ENCODE assay signal across 10 cellular contexts in the genomic region with DNA sequence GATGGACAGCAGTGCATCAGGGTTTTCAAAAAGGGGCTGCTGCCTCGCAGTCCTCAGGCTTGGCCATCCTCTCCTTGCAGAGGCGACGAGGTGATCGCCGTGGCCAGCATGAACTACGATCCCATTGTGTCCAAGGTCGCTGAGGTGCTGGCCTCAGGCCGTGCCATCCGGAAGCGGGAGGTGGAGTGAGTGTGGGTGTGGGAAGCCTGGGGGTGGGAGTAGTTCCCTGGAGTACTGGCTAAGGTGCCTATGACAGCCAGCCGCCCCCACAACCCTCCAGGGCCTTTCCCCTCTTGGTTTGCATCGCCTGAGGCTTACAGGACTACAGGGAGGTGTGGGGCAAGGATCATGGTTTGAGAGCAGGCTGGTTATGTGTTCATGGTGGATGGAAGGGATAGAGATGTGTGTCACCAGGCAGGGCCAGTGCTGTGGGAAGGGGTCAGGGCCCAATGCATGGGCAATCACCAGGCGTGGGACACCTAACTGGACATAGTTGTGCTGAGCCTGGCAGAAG. TPM values are rescaled to one million over a fixed set of nuclear protein-coding genes. Genes with fewer than 3 reads are reported as not detected.
DNase-seq lines count a peak whose midpoint lies in the region; ATAC-seq and TF ChIP-seq lines count a peak whose summit lies in the region.
"Had no signal": no experiment of that assay in that cellular context is flagged by ENCODE, and none has a peak within 500 bp of the region (broad histone marks: within the 10 kb centered on the region; RNA-seq: fewer than 3 reads in every experiment).

No MANE protein-coding gene starts in this region.

- H4K91ac ChIP-seq in neuronal stem cell (ENCODE audit: low read depth, low read length, poor library complexity): no peak overlapping the region

- peak overlapping the region; percentile 30 for H2BK12ac ChIP-seq in neuronal stem cell (ENCODE audit: low read length)

- H3K4me3 ChIP-seq in fibroblast of pulmonary artery (replicated peaks; ENCODE audit: low read depth, low read length) (peak overlapping the region; percentile 24), neuronal stem cell (ENCODE audit: low read length in 2 of 2) (peak overlapping the region in 1 of 2 donors; percentile 1)
- H3K4me3 ChIP-seq: thyroid gland had no signal

- no peak overlapping the region for H3K14ac ChIP-seq in neuronal stem cell (ENCODE audit: low read length)

- WGBS in neuronal stem cell (ENCODE audit: extremely low coverage in 2 of 2, insufficient read length in 2 of 2, insufficient replicate concordance in 1 of 2), 2 donors: no CpG with 5 or more reads among the region's 13 CpGs

- H3K4me1 Mint-ChIP-seq in CD14-positive monocyte: peaks cover 43% of the 10 kb centered on the region
- H3K4me1 Mint-ChIP-seq in T-helper 17 cell: peaks cover 36% of the 10 kb centered on the region

- intact Hi-C loops in CD14-positive monocyte (cut with micrococcal nuclease): loop anchor here in 1 of 2 donors (10.0 kb wide), 1 partner anchor 65 kb away; a partner anchor contains a TSS

- H3K4ac ChIP-seq in neuronal stem cell (ENCODE audit: low read length): no peak overlapping the region

- H3K4me3 Mint-ChIP-seq in CD14-positive monocyte (peak overlapping the region in 1 of 2 donors; percentile 84), T-helper 17 cell (peak overlapping the region; percentile 45)

- peak overlapping the region; percentile 87 for H2AK5ac ChIP-seq in neuronal stem cell (ENCODE audit: low read depth, low read length)

- H3K4me2 ChIP-seq in neuronal stem cell (ENCODE audit: insufficient read depth, low read length, poor library complexity, severe bottlenecking): peak overlapping the region; percentile 38

- peaks cover 2 to 10% of the 10 kb centered on the region in 2 donors for H3K36me3 ChIP-seq in neuronal stem cell (replicated peaks in 1 of 2; ENCODE audit: control insufficient read depth in 2 of 2, insufficient read depth in 2 of 2, low read length in 2 of 2)
- H3K36me3 ChIP-seq: ascending aorta, thyroid gland had no signal

- TF ChIP-seq CTCF in CD14-positive monocyte (IDR thresholded peaks at IDR 0.05) (no peak), fibroblast of pulmonary artery (IDR thresholded peaks at IDR 0.05; ENCODE audit: low read length, missing control alignments) (no peak)

- H3K27me3 Mint-ChIP-seq in CD14-positive monocyte (ENCODE audit: low read depth in 3 of 3) (peaks cover 6 to 11% (median 10%) of the 10 kb centered on the region in 3 donors), T-helper 17 cell (no peaks in the 10 kb centered on the region)

- H3K27me3 ChIP-seq in neuronal stem cell (ENCODE audit: control insufficient read depth in 3 of 3, insufficient read depth in 3 of 3, low read depth in 1 of 3, low read length in 3 of 3): no peaks in the 10 kb centered on the region
- H3K27me3 ChIP-seq: ascending aorta, thyroid gland had no signal

- H3K23ac ChIP-seq in neuronal stem cell (ENCODE audit: low read depth, low read length, poor library complexity): peak overlapping the region; percentile 83

- peaks cover 5% of the 10 kb centered on the region for H3K79me1 ChIP-seq in neuronal stem cell (ENCODE audit: low read depth, low read length)

- no peak for ATAC-seq in T-helper 17 cell
- ATAC-seq in HG02759 (IDR thresholded peaks at IDR 0.05; ENCODE audit: unreplicated experiment): no peak

- H3K18ac ChIP-seq in neuronal stem cell (ENCODE audit: low read length): peak overlapping the region; percentile 78

- peak overlapping the region; percentile 58 for H2AFZ ChIP-seq in neuronal stem cell (ENCODE audit: low read length)

- peak overlapping the region; percentile 2 for H3K9ac ChIP-seq in neuronal stem cell (ENCODE audit: low read depth, low read length, poor library complexity)

- peak overlapping the region; percentile 32 for H3K27ac ChIP-seq in neuronal stem cell (replicated peaks; ENCODE audit: low read length)
- H3K27ac ChIP-seq: ascending aorta, thyroid gland had no signal

- H2BK15ac ChIP-seq in neuronal stem cell (ENCODE audit: low read length): peak overlapping the region; percentile 81

- no peak overlapping the region for H2BK120ac ChIP-seq in neuronal stem cell (ENCODE audit: low read depth, low read length)

- H3K36me3 Mint-ChIP-seq in CD14-positive monocyte (peaks cover 22 to 24% of the 10 kb centered on the region in 2 donors), T-helper 17 cell (ENCODE audit: low read depth) (peaks cover 4% of the 10 kb centered on the region)

- peak overlapping the region in 5 of 7 donors; percentile 50 to 89 (median 77) for H3K27ac Mint-ChIP-seq in CD14-positive monocyte
- peak overlapping the region; percentile 79 for H3K27ac Mint-ChIP-seq in T-helper 17 cell

- DNase-seq in CD14-positive monocyte (ENCODE audit: low spot score): no peak
- no peak for DNase-seq in T-helper 17 cell
- no peak for DNase-seq in fibroblast of pulmonary artery (ENCODE audit: low read depth)
- no peak for DNase-seq in neuronal stem cell (ENCODE audit: low spot score)
- DNase-seq in NCI-H1694 (lab: John Stamatoyannopoulos, UW): no peak
- DNase-seq in COR-L47 (lab: John Stamatoyannopoulos, UW): no peak
- DNase-seq in islet precursor cell: no peak

- peaks cover 13 to 20% of the 10 kb centered on the region in 2 donors for H3K4me1 ChIP-seq in neuronal stem cell (ENCODE audit: control insufficient read depth in 2 of 2, insufficient read depth in 1 of 2, low read depth in 1 of 2, low read length in 2 of 2)

- H3K9me3 ChIP-seq in T-helper 17 cell (ENCODE audit: control insufficient read depth, low read length, poor library complexity, severe bottlenecking) (no peaks in the 10 kb centered on the region), neuronal stem cell (replicated peaks in 1 of 2; ENCODE audit: control insufficient read depth in 2 of 2, insufficient read depth in 1 of 2, low read depth in 1 of 2, low read length in 2 of 2) (peaks cover 7 to 9% of the 10 kb centered on the region in 2 donors)
- H3K9me3 ChIP-seq: ascending aorta, thyroid gland had no signal

- H2BK5ac ChIP-seq in neuronal stem cell (ENCODE audit: low read length): no peak overlapping the region

- H3K9me3 Mint-ChIP-seq in CD14-positive monocyte: peaks cover 10 to 19% (median 14%) of the 10 kb centered on the region in 7 donors

- peak overlapping the region; percentile 98 for H4K8ac ChIP-seq in neuronal stem cell (ENCODE audit: low read depth, low read length)

RNA-seq across cellular contexts. Expression of a gene that starts 2.1 kb away (rescaled TPM):
- 10 to 100 TPM in 1 of 2 donors, 1 to 10 TPM in 1; 7.1 to 11.5 TPM for polyA plus RNA-seq in CD14-positive monocyte
- total RNA-seq in T-helper 17 cell: 10 to 100 TPM; 49.4 to 59.3 TPM
- polyA plus RNA-seq in neuronal stem cell (2013, experiment 1 of 2): 16.5 TPM
- 16.1 TPM for polyA plus RNA-seq in neuronal stem cell (2013, experiment 2 of 2)

RNA-seq across cellular contexts. Expression of a gene that starts 12.9 kb away (rescaled TPM):
- polyA plus RNA-seq in CD14-positive monocyte: 1 to 10 TPM; 2.1 to 2.3 TPM
- 1 to 10 TPM in 1 of 2 donors, under 1 TPM in 1; 0.34 to 1.2 TPM for total RNA-seq in T-helper 17 cell
- 3.9 TPM for polyA plus RNA-seq in neuronal stem cell (2013, experiment 1 of 2)
- 4.0 TPM for polyA plus RNA-seq in neuronal stem cell (2013, experiment 2 of 2)
- total RNA-seq: ascending aorta had no signal

RNA-seq across cellular contexts. Expression of a gene that starts 21.9 kb away (rescaled TPM):
- 10 to 100 TPM; 18.4 to 22.9 TPM for polyA plus RNA-seq in CD14-positive monocyte
- 10 to 100 TPM; 41.5 to 55.6 TPM for total RNA-seq in T-helper 17 cell
- polyA plus RNA-seq in neuronal stem cell (2013, experiment 1 of 2): 26.5 TPM
- polyA plus RNA-seq in neuronal stem cell (2013, experiment 2 of 2): 28.4 TPM

RNA-seq across cellular contexts. Expression of a gene that starts 35.0 kb away (rescaled TPM):
- polyA plus RNA-seq in CD14-positive monocyte: not detected
- total RNA-seq in T-helper 17 cell: 1 to 10 TPM in 1 of 2 donors, under 1 TPM in 1; 0.39 to 1.0 TPM
- 0.43 TPM for polyA plus RNA-seq in neuronal stem cell (2013, experiment 1 of 2)
- 0.53 TPM for polyA plus RNA-seq in neuronal stem cell (2013, experiment 2 of 2)
- total RNA-seq: ascending aorta had no signal

RNA-seq across cellular contexts. Expression of a gene that starts 52.4 kb away (rescaled TPM):
- not detected for polyA plus RNA-seq in CD14-positive monocyte
- under 1 TPM; 0.13 to 0.15 TPM for total RNA-seq in T-helper 17 cell
- polyA plus RNA-seq in neuronal stem cell (2013, experiment 1 of 2): 0.18 TPM
- polyA plus RNA-seq in neuronal stem cell (2013, experiment 2 of 2): 0.24 TPM
